In the genomic region with DNA sequence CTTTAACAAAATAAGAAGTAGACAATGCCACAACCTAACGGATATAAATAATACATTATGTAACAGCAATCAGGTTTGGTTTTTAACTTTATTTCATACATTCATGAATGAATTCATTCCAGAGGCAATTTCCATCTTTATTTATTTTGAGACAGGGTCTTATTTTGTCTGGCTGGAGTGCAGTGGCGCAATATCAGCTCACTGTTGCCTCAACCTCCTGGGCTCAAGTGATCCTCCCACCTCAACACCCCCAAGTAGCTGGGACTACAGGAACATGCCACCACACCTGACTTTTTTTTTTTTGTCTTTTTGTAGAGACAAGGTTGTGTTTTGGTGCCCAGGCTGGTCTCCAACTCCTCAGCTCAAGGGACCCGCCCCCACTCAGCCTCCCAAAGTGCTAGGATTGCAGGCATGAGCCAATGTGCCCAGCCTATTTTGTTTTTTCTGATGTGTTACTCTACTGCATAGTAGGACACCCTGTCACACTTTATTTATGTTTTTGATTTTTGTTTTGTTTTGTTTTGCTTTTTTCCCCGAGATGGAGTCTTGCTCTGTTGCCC, we compare ENCODE assay signal across 24 cellular contexts. TPM values are rescaled to one million over a fixed set of nuclear protein-coding genes. Genes with fewer than 3 reads are reported as not detected.
DNase-seq lines count a peak whose midpoint lies in the region; ATAC-seq, FAIRE-seq and TF ChIP-seq lines count a peak whose summit lies in the region.
"Had no signal": no experiment of that assay in that cellular context is flagged by ENCODE, and none has a peak within 500 bp of the region (broad histone marks: within the 10 kb centered on the region; RNA-seq: fewer than 3 reads in every experiment).

No MANE protein-coding gene starts in this region.

- H3K36me3 ChIP-seq in left ventricle myocardium inferior, result peaks cover 93% of the 10 kb centered on the region
- H3K36me3 ChIP-seq in OCI-LY7 (ENCODE audit: insufficient read depth, low read length), result peaks cover 91% of the 10 kb centered on the region

- no peak for FAIRE-seq in frontal cortex (lab: Jason Lieb, UNC)
- FAIRE-seq: GM12892, GM18507 had no signal

- no peak overlapping the region for H2AFZ ChIP-seq in OCI-LY7 (ENCODE audit: low read length)

- POLR2A ChIA-PET in OCI-LY7 (lab: Charles Lee), result no interaction called here

- no peaks in the 10 kb centered on the region for H3K4me1 ChIP-seq in left ventricle myocardium inferior
- no peaks in the 10 kb centered on the region for H3K4me1 ChIP-seq in right cardiac atrium (ENCODE audit: control insufficient read depth, insufficient read depth, low read length)
- H3K4me1 ChIP-seq in OCI-LY7 (ENCODE audit: insufficient read depth, low read length, poor library complexity, severe bottlenecking), result peaks cover 5% of the 10 kb centered on the region
- H3K4me1 ChIP-seq: Peyer's patch had no signal

- H3K27me3 ChIP-seq in left ventricle myocardium inferior (ENCODE audit: low read depth) (no peaks in the 10 kb centered on the region), right cardiac atrium (ENCODE audit: control insufficient read depth, insufficient read depth) (no peaks in the 10 kb centered on the region)
- H3K27me3 ChIP-seq: BLaER1, MG63, Peyer's patch had no signal

- 93% methylated on average over 4 of the region's 4 CpGs for WGBS in right cardiac atrium

- H4K20me1 ChIP-seq in OCI-LY7 (ENCODE audit: insufficient read depth, low read length), result no peaks in the 10 kb centered on the region

- CTCF ChIA-PET in OCI-LY7 (lab: Charles Lee; ENCODE audit: unreplicated experiment), result no interaction called here

- peaks cover 60% of the 10 kb centered on the region for H3K36me3 Mint-ChIP-seq in central memory CD8-positive, alpha-beta T cell (ENCODE audit: insufficient read depth)

- H3K27ac Mint-ChIP-seq in central memory CD8-positive, alpha-beta T cell (ENCODE audit: low read depth), result peak overlapping the region; percentile 44
- H3K27ac Mint-ChIP-seq: CD8-positive, alpha-beta T cell had no signal

- H3K4me3 Mint-ChIP-seq in central memory CD8-positive, alpha-beta T cell, result no peak overlapping the region
- H3K4me3 Mint-ChIP-seq: CD8-positive, alpha-beta T cell had no signal

- H3K4me3 ChIP-seq in left ventricle myocardium inferior (no peak overlapping the region), right cardiac atrium (ENCODE audit: low read length) (no peak overlapping the region), OCI-LY7 (ENCODE audit: low read depth, low read length, poor library complexity, severe bottlenecking) (no peak overlapping the region)
- H3K4me3 ChIP-seq: BLaER1, MG63, Peyer's patch had no signal

- no peaks in the 10 kb centered on the region for H3K9me3 Mint-ChIP-seq in central memory CD8-positive, alpha-beta T cell
- H3K9me3 Mint-ChIP-seq: CD8-positive, alpha-beta T cell had no signal

- no peaks in the 10 kb centered on the region for H3K9me2 ChIP-seq in OCI-LY7 (ENCODE audit: insufficient read depth, low read length)

- H3K9me3 ChIP-seq in left ventricle myocardium inferior (replicated peaks), result no peaks in the 10 kb centered on the region
- H3K9me3 ChIP-seq in right cardiac atrium (ENCODE audit: control insufficient read depth, low read length), result no peaks in the 10 kb centered on the region
- no peaks in the 10 kb centered on the region for H3K9me3 ChIP-seq in OCI-LY7 (ENCODE audit: low read length)
- H3K9me3 ChIP-seq: BLaER1, MG63, Peyer's patch had no signal

- no peak for DNase-seq in left ventricle myocardium inferior
- no peak for DNase-seq in right cardiac atrium
- DNase-seq in OCI-LY7 (ENCODE audit: low spot score), result no peak
- DNase-seq in central memory CD8-positive, alpha-beta T cell (ENCODE audit: low spot score in 2 of 2), result no peak
- DNase-seq in frontal cortex (ENCODE audit: low spot score in 2 of 2), result no peak
- DNase-seq in NOMO-1 (lab: John Stamatoyannopoulos, UW; ENCODE audit: unreplicated experiment in 2 of 2), result no peak
- no peak for DNase-seq in left cardiac atrium
- DNase-seq: Calu3; CD8-positive, alpha-beta T cell; DMS79; GOT3; Karpas-422; MG63; NCI-H1092; NCI-H1436 treated with DMSO at 0.1 percent for 48 hours; NCI-H2029 treated with DMSO at 0.1 percent for 48 hours; NCI-H2171; NCI-H526; Peyer's patch; Right ventricle myocardium superior had no signal

- peak overlapping the region; percentile 2 for H3K27ac ChIP-seq in left ventricle myocardium inferior (replicated peaks)
- H3K27ac ChIP-seq in right cardiac atrium (ENCODE audit: low read length), result no peak overlapping the region
- H3K27ac ChIP-seq in OCI-LY7 (ENCODE audit: low read depth, low read length, poor library complexity, severe bottlenecking), result peak overlapping the region; percentile 18
- H3K27ac ChIP-seq: BLaER1, Peyer's patch had no signal

- H3K4me1 Mint-ChIP-seq in central memory CD8-positive, alpha-beta T cell, result no peaks in the 10 kb centered on the region

- TF ChIP-seq CTCF in left ventricle myocardium inferior (IDR thresholded peaks at IDR 0.05; ENCODE audit: borderline replicate concordance), result no peak
- TF ChIP-seq CTCF in OCI-LY7 (conservative IDR thresholded peaks at IDR 0.05; ENCODE audit: low read length), result no peak

- no TSS peak for BruUV-seq in OCI-LY7 (replicated peaks; lab: Mats Ljungman, UMichigan)

- H3K4me2 ChIP-seq in OCI-LY7 (ENCODE audit: low read length), result no peak overlapping the region
- H3K4me2 ChIP-seq: BLaER1 had no signal

- H3K79me2 ChIP-seq in OCI-LY7 (ENCODE audit: insufficient read depth, low read depth, low read length), result peaks cover 3% of the 10 kb centered on the region; the same call in 1 of the 2 replicates

- ATAC-seq in right cardiac atrium (no peak), left cardiac atrium (no peak)
- no peak for ATAC-seq in central memory CD8-positive, alpha-beta T cell (replicated peaks; ENCODE audit: extremely low read depth, poor library complexity, severe bottlenecking)
- ATAC-seq: CD8-positive, alpha-beta T cell; HCT116 had no signal

- intact Hi-C loops in left ventricle myocardium inferior (cut with micrococcal nuclease) (no loop called here), right cardiac atrium (cut with DNase I) (no loop called here), OCI-LY7 (cut with micrococcal nuclease; ENCODE audit: unreplicated experiment) (no loop called here), left cardiac atrium (cut with DNase I) (no loop called here)

- H3K27me3 Mint-ChIP-seq in central memory CD8-positive, alpha-beta T cell, result no peaks in the 10 kb centered on the region

RNA-seq across cellular contexts. Expression of gene C5orf24, which starts 26.3 kb away (rescaled TPM):
- total RNA-seq in left ventricle myocardium inferior (24.9 TPM), right cardiac atrium (10 to 100 TPM; 29.4 to 34.1 (median 31.7) TPM), OCI-LY7 (2022) (33.8 and 42.4 TPM in 2 replicates), frontal cortex (90.5 TPM), left cardiac atrium (10 to 100 TPM; 27.9 to 31.1 TPM)
- 16.4 TPM for polyA plus RNA-seq in right cardiac atrium
- 28.4 and 36.7 TPM in 2 replicates for total RNA-seq in OCI-LY7 (2014; rRNA removed; shearing (Covaris generic))

RNA-seq across cellular contexts. Expression of gene TXNDC15, which starts 54.7 kb away (rescaled TPM):
- total RNA-seq in left ventricle myocardium inferior, result 49.5 TPM
- total RNA-seq in right cardiac atrium, result 10 to 100 TPM; 59.5 to 77.0 (median 70.7) TPM
- polyA plus RNA-seq in right cardiac atrium, result 53.8 TPM
- total RNA-seq in OCI-LY7 (2014; rRNA removed; shearing (Covaris generic)), result 20.6 and 43.5 TPM in 2 replicates
- 31.1 and 37.9 TPM in 2 replicates for total RNA-seq in OCI-LY7 (2022)
- total RNA-seq in frontal cortex, result 108 TPM
- 10 to 100 TPM; 56.3 to 69.2 TPM for total RNA-seq in left cardiac atrium
